In genomic region chr13:94585543-94586101, GRCh38 we compare ENCODE assay signal across 34 cellular contexts.
"Had no signal": no experiment of that assay in that cellular context is flagged by ENCODE, and none has a peak within 500 bp of the region (broad histone marks: within the 10 kb centered on the region; RNA-seq: fewer than 3 reads in every experiment).

No MANE protein-coding gene starts in this region.

- H3K4me3 Mint-ChIP-seq: activated B cell treated with CpG ODN at 0.5 μM for 24 hours; activated CD4-positive, alpha-beta memory T cell treated with anti-CD3 and anti-CD28 coated beads for 36 hours; activated CD4-positive, alpha-beta T cell treated with anti-CD3 and anti-CD28 coated beads, Interleukin-2, amount 10 ng/mL, durations not matched to agents 24 days and 14 days; activated CD8-positive, alpha-beta T cell treated with anti-CD3 and anti-CD28 coated beads for 36 hours; activated naive CD4-positive, alpha-beta T cell treated with anti-CD3 and anti-CD28 coated beads, Interleukin-2, amount 10 ng/mL, durations not matched to agents 7 days and 5 days; activated naive CD4-positive, alpha-beta T cell treated with anti-CD3 and anti-CD28 coated beads, Interleukin-2, amount 50 U/mL, for 24 hours; activated naive CD8-positive, alpha-beta T cell; activated naive CD8-positive, alpha-beta T cell treated with anti-CD3 and anti-CD28 coated beads, Interleukin-2, amount 10 ng/mL, durations not matched to agents 7 days and 5 days; activated naive CD8-positive, alpha-beta T cell treated with anti-CD3 and anti-CD28 coated beads, Interleukin-2, amount 50 U/mL, for 24 hours; T-cell; T-helper 2 cell treated with Interferon-gamma antibody and Interleukin-4, amounts not matched to agents 5 μg/mL and 100 μg/mL, for 36 hours had no signal

- DNase-seq: activated B cell treated with CpG ODN at 0.5 μM for 24 hours; activated CD4-positive, alpha-beta memory T cell treated with anti-CD3 and anti-CD28 coated beads for 36 hours; activated CD4-positive, alpha-beta T cell treated with anti-CD3 and anti-CD28 coated beads for 4 hours; activated CD4-positive, alpha-beta T cell treated with anti-CD3 and anti-CD28 coated beads, Interleukin-2, amount 10 ng/mL, durations not matched to agents 24 days and 14 days; activated CD4-positive, alpha-beta T cell treated with anti-CD3 and anti-CD28 coated beads, Interleukin-2, amount 50 U/mL, for 1 hour; activated CD4-positive, alpha-beta T cell treated with anti-CD3 and anti-CD28 coated beads, Interleukin-2, amount 50 U/mL, for 4 hours; activated CD4-positive, CD25-positive, alpha-beta regulatory T cell treated with anti-CD3 and anti-CD28 coated beads, Interleukin-2, amount 50 U/mL, for 72 hours; activated CD8-positive, alpha-beta memory T cell treated with anti-CD3 and anti-CD28 coated beads, Interleukin-2, amount 50 U/mL, for 4 hours; activated CD8-positive, alpha-beta T cell treated with anti-CD3 and anti-CD28 coated beads for 36 hours; activated effector memory CD4-positive, alpha-beta T cell treated with Interleukin-2 at 50 U/mL for 16 hours; activated gamma-delta T cell; activated naive CD4-positive, alpha-beta T cell treated with anti-CD3 and anti-CD28 coated beads, Interleukin-2, amount 10 ng/mL, durations not matched to agents 7 days and 5 days; activated naive CD4-positive, alpha-beta T cell treated with Interleukin-2 at 50 U/mL for 16 hours; activated naive CD8-positive, alpha-beta T cell treated with anti-CD3 and anti-CD28 coated beads, Interleukin-2, amount 10 ng/mL, durations not matched to agents 7 days and 5 days; activated naive CD8-positive, alpha-beta T cell treated with anti-CD3 and anti-CD28 coated beads, Interleukin-2, amount 50 U/mL, for 24 hours; activated T-cell treated with anti-CD3 and anti-CD28 coated beads for 4 hours; activated T-cell treated with anti-CD3 and anti-CD28 coated beads, Interleukin-2, amount 50 U/mL, for 1 hour; activated T-cell treated with anti-CD3 and anti-CD28 coated beads, Interleukin-2, amount 50 U/mL, for 48 hours; amygdala; anterior cingulate cortex; central memory CD4-positive, alpha-beta T cell; T-cell; T-helper 2 cell; T-helper 9 cell had no signal

- H3K4me3 ChIP-seq: ascending aorta, cardiac muscle cell had no signal

- H3K9me3 ChIP-seq: ascending aorta had no signal

- H3K27ac Mint-ChIP-seq: activated B cell treated with CpG ODN at 0.5 μM for 24 hours; activated CD4-positive, alpha-beta memory T cell treated with anti-CD3 and anti-CD28 coated beads for 36 hours; activated CD4-positive, alpha-beta T cell treated with anti-CD3 and anti-CD28 coated beads, Interleukin-2, amount 10 ng/mL, durations not matched to agents 24 days and 14 days; activated CD8-positive, alpha-beta T cell treated with anti-CD3 and anti-CD28 coated beads for 36 hours; activated naive CD4-positive, alpha-beta T cell treated with anti-CD3 and anti-CD28 coated beads, Interleukin-2, amount 10 ng/mL, durations not matched to agents 7 days and 5 days; activated naive CD8-positive, alpha-beta T cell; activated naive CD8-positive, alpha-beta T cell treated with anti-CD3 and anti-CD28 coated beads, Interleukin-2, amount 10 ng/mL, durations not matched to agents 7 days and 5 days; activated naive CD8-positive, alpha-beta T cell treated with anti-CD3 and anti-CD28 coated beads, Interleukin-2, amount 50 U/mL, for 24 hours; activated T-helper 2 cell treated with anti-CD3 and anti-CD28 coated beads, Interferon-gamma antibody, Interleukin-2, Interleukin-4, amounts not matched to agents 10 μg/mL and 5 μg/mL and 100 μg/mL, durations not matched to agents 14 hours and 24 hours and 36 hours; brain; T-cell; T-helper 2 cell treated with Interferon-gamma antibody and Interleukin-4, amounts not matched to agents 5 μg/mL and 100 μg/mL, for 36 hours had no signal

- H3K27me3 Mint-ChIP-seq: activated B cell treated with CpG ODN at 0.5 μM for 24 hours; activated CD4-positive, alpha-beta memory T cell treated with anti-CD3 and anti-CD28 coated beads for 36 hours; activated CD4-positive, alpha-beta T cell treated with anti-CD3 and anti-CD28 coated beads, Interleukin-2, amount 10 ng/mL, durations not matched to agents 24 days and 14 days; activated CD8-positive, alpha-beta T cell treated with anti-CD3 and anti-CD28 coated beads for 36 hours; activated naive CD4-positive, alpha-beta T cell treated with anti-CD3 and anti-CD28 coated beads, Interleukin-2, amount 10 ng/mL, durations not matched to agents 7 days and 5 days; activated naive CD4-positive, alpha-beta T cell treated with anti-CD3 and anti-CD28 coated beads, Interleukin-2, amount 50 U/mL, for 24 hours; activated naive CD8-positive, alpha-beta T cell; activated naive CD8-positive, alpha-beta T cell treated with anti-CD3 and anti-CD28 coated beads, Interleukin-2, amount 10 ng/mL, durations not matched to agents 7 days and 5 days; activated naive CD8-positive, alpha-beta T cell treated with anti-CD3 and anti-CD28 coated beads, Interleukin-2, amount 50 U/mL, for 24 hours; brain; T-cell had no signal

- H3K4me1 ChIP-seq: ascending aorta had no signal

- H3K27ac ChIP-seq: ascending aorta, cardiac muscle cell, VCaP had no signal

- FAIRE-seq: bronchial epithelial cell, TTC549 had no signal

- H3K9me3 Mint-ChIP-seq: activated B cell treated with CpG ODN at 0.5 μM for 24 hours; activated CD4-positive, alpha-beta memory T cell treated with anti-CD3 and anti-CD28 coated beads for 36 hours; activated CD4-positive, alpha-beta T cell treated with anti-CD3 and anti-CD28 coated beads, Interleukin-2, amount 10 ng/mL, durations not matched to agents 24 days and 14 days; activated CD8-positive, alpha-beta T cell treated with anti-CD3 and anti-CD28 coated beads for 36 hours; activated naive CD4-positive, alpha-beta T cell treated with anti-CD3 and anti-CD28 coated beads, Interleukin-2, amount 10 ng/mL, durations not matched to agents 7 days and 5 days; activated naive CD4-positive, alpha-beta T cell treated with anti-CD3 and anti-CD28 coated beads, Interleukin-2, amount 50 U/mL, for 24 hours; activated naive CD8-positive, alpha-beta T cell treated with anti-CD3 and anti-CD28 coated beads, Interleukin-2, amount 10 ng/mL, durations not matched to agents 7 days and 5 days; activated naive CD8-positive, alpha-beta T cell treated with anti-CD3 and anti-CD28 coated beads, Interleukin-2, amount 50 U/mL, for 24 hours; activated T-helper 2 cell treated with anti-CD3 and anti-CD28 coated beads, Interferon-gamma antibody, Interleukin-2, Interleukin-4, amounts not matched to agents 10 μg/mL and 5 μg/mL and 100 μg/mL, durations not matched to agents 14 hours and 24 hours and 36 hours; T-cell; T-helper 2 cell treated with Interferon-gamma antibody and Interleukin-4, amounts not matched to agents 5 μg/mL and 100 μg/mL, for 36 hours had no signal

- H3K27me3 ChIP-seq: ascending aorta, cardiac muscle cell had no signal

- ATAC-seq: activated CD8-positive, alpha-beta T cell treated with anti-CD3 and anti-CD28 coated beads for 36 hours; activated naive CD8-positive, alpha-beta T cell treated with anti-CD3 and anti-CD28 coated beads, Interleukin-2, amount 50 U/mL, for 24 hours; T-cell had no signal
